8 cellular contexts compared by ENCODE assay signal in the genomic region with DNA sequence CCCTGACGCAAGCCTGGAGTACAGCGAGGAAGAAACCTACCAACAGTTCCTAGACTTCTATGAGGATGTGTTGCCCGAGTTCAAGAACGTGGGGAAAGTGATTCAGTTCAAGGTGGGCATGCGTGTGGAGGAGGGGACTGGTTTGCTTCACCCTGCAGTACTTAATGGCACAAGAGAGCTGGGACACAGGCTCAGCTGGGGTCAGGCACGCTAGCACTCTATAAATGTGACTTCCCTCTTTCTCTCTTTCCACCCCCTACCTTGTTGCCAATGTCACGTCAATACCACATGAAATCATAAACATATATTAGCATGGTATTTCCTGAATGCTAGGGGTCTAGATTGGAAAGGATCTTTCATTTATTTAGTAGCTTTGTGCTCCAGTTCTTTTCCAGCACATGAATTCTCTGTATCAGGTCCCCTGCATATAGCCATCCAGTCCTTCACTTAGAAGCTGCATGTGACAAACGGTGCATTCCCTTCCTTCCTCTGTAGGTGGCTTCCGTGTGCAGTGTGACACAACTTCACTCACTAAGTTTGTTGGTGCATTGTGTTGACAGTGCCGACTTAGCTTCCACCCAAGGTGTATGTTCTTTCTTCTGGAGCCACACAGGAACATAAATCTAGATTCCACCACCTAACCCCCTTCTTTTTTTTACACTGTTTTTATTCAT. TPM values are rescaled to one million over a fixed set of nuclear protein-coding genes. Genes with fewer than 3 reads are reported as not detected.
A peak's percentile ranks its signal among the peaks of the same experiment; 100 is the strongest.
DNase-seq lines count a peak whose midpoint lies in the region; ATAC-seq and TF ChIP-seq lines count a peak whose summit lies in the region.

No MANE protein-coding gene starts in this region.

- H3K4me3 ChIP-seq in heart left ventricle (no peak overlapping the region), OCI-LY7 (ENCODE audit: low read depth, low read length, poor library complexity, severe bottlenecking) (no peak overlapping the region), choroid plexus epithelial cell (ENCODE audit: low read depth, low read length) (no peak overlapping the region)

- no peak overlapping the region for H2AFZ ChIP-seq in OCI-LY7 (ENCODE audit: low read length)

- peak overlapping the region in 1 of 12 donors; percentile 5 for H3K27ac ChIP-seq in heart left ventricle
- H3K27ac ChIP-seq in OCI-LY7 (ENCODE audit: low read depth, low read length, poor library complexity, severe bottlenecking): no peak overlapping the region

- peaks cover 11% of the 10 kb centered on the region for H3K36me3 Mint-ChIP-seq in natural killer cell

- no peaks in the 10 kb centered on the region for H4K20me1 ChIP-seq in OCI-LY7 (ENCODE audit: insufficient read depth, low read length)

- H3K4me1 Mint-ChIP-seq in natural killer cell: peaks cover 22 to 27% of the 10 kb centered on the region in 2 donors

- WGBS in heart left ventricle, 4 donors: 69 to 82% (median 74%) methylated on average over 10 of the region's 10 CpGs

- H3K36me3 ChIP-seq in heart left ventricle (peaks cover 0 to 100% (median 75%) of the 10 kb centered on the region in 9 donors), OCI-LY7 (ENCODE audit: insufficient read depth, low read length) (peaks cover 65% of the 10 kb centered on the region)

- POLR2A ChIA-PET in OCI-LY7 (lab: Charles Lee): interaction anchor here (0.6 kb wide), 2 partner anchors 10 to 16 kb away, joined by 3 read pairs; no protein-coding TSS in a partner anchor

- intact Hi-C loops in heart left ventricle (cut with DNase I): no loop called here
- intact Hi-C loops in Right ventricle myocardium inferior (cut with DNase I): no loop called here
- intact Hi-C loops in OCI-LY7 (cut with micrococcal nuclease; ENCODE audit: unreplicated experiment): loop anchor here (10.0 kb wide), 1 partner anchor 159 kb away; no protein-coding TSS in a partner anchor
- intact Hi-C loops in natural killer cell (cut with micrococcal nuclease): loop anchor here (2.0 kb wide), 1 partner anchor 39 kb away; the partner anchor contains the start of gene AP1S2

- no peak for TF ChIP-seq POLR2A in heart left ventricle (IDR thresholded peaks at IDR 0.05)

- BruUV-seq in OCI-LY7 (replicated peaks; lab: Mats Ljungman, UMichigan): no TSS peak

- CTCF ChIA-PET in OCI-LY7 (lab: Charles Lee; ENCODE audit: unreplicated experiment): no interaction called here

- H3K27me3 ChIP-seq in heart left ventricle: no peaks in the 10 kb centered on the region

- no peaks in the 10 kb centered on the region for H3K9me2 ChIP-seq in OCI-LY7 (ENCODE audit: insufficient read depth, low read length)

- H3K4me2 ChIP-seq in OCI-LY7 (ENCODE audit: low read length): no peak overlapping the region

- TF ChIP-seq CTCF in heart left ventricle (IDR thresholded peaks at IDR 0.05) (peak in 7 of 12 donors; percentile 15 to 40 (median 28)), OCI-LY7 (conservative IDR thresholded peaks at IDR 0.05; ENCODE audit: low read length) (peak; percentile 49; the same call in 1 of the 2 replicates), choroid plexus epithelial cell (conservative IDR thresholded peaks at IDR 0.05; ENCODE audit: low read depth, low read length) (peak; percentile 29), natural killer cell (IDR thresholded peaks at IDR 0.05) (no peak)

- peak overlapping the region; percentile 35 for H3K4me3 Mint-ChIP-seq in natural killer cell

- no peaks in the 10 kb centered on the region for H3K9me3 Mint-ChIP-seq in natural killer cell

- H3K27me3 Mint-ChIP-seq in natural killer cell (ENCODE audit: low read depth in 2 of 2): no peaks in the 10 kb centered on the region

- no peaks in the 10 kb centered on the region for H3K79me2 ChIP-seq in OCI-LY7 (ENCODE audit: insufficient read depth, low read depth, low read length)

- DNase-seq in heart left ventricle (peak in 1 of 5 donors; percentile 18), Right ventricle myocardium inferior (ENCODE audit: missing footprints) (no peak), OCI-LY7 (ENCODE audit: low spot score) (peak; percentile 31), choroid plexus epithelial cell (ENCODE audit: low read depth) (peak; percentile 39), natural killer cell (no peak), HuH-7.5 (ENCODE audit: low spot score) (no peak)

- ATAC-seq in heart left ventricle (peak in 3 of 4 donors; percentile 79 to 81 (median 79)), Right ventricle myocardium inferior (no peak), HG02610 (IDR thresholded peaks at IDR 0.05; ENCODE audit: unreplicated experiment) (peak; percentile 86), natural killer cell (peak; percentile 56 to 66 (median 65)), HG02970 (IDR thresholded peaks at IDR 0.05; ENCODE audit: low FRiP score, unreplicated experiment) (no peak)

- H3K27ac Mint-ChIP-seq in natural killer cell: peak overlapping the region; percentile 40 to 57

- H3K4me1 ChIP-seq in heart left ventricle (peaks cover 0 to 16% (median 0%) of the 10 kb centered on the region in 12 donors), OCI-LY7 (ENCODE audit: insufficient read depth, low read length, poor library complexity, severe bottlenecking) (no peaks in the 10 kb centered on the region)

- H3K9me3 ChIP-seq in heart left ventricle (no peaks in the 10 kb centered on the region), OCI-LY7 (ENCODE audit: low read length) (no peaks in the 10 kb centered on the region)

RNA-seq across cellular contexts. Expression of gene ZRSR2, which starts 25.6 kb away (rescaled TPM):
- total RNA-seq in heart left ventricle (10 to 100 TPM in 2 of 9 donors, 1 to 10 TPM in 7; 3.1 to 11.1 (median 7.5) TPM), Right ventricle myocardium inferior (6.8 TPM), OCI-LY7 (2022) (13.7 and 14.0 TPM in 2 replicates), natural killer cell (10 to 100 TPM; 21.7 to 44.2 (median 28.2) TPM)
- 10 to 100 TPM in 1 of 2 donors, 1 to 10 TPM in 1; 9.4 to 18.9 TPM for polyA plus RNA-seq in heart left ventricle
- total RNA-seq in OCI-LY7 (2014; rRNA removed; shearing (Covaris generic)): 6.2 and 6.5 TPM in 2 replicates

RNA-seq across cellular contexts. Expression of gene AP1S2, which starts 38.7 kb away (rescaled TPM):
- 100 to 1,000 TPM; 128 to 267 (median 138) TPM for total RNA-seq in heart left ventricle
- polyA plus RNA-seq in heart left ventricle: 10 to 100 TPM; 67.4 to 89.8 TPM
- total RNA-seq in Right ventricle myocardium inferior: 154 TPM
- total RNA-seq in OCI-LY7 (2014; rRNA removed; shearing (Covaris generic)): 40.2 and 47.0 TPM in 2 replicates
- total RNA-seq in OCI-LY7 (2022): 42.7 and 49.5 TPM in 2 replicates
- total RNA-seq in natural killer cell: 10 to 100 TPM; 21.0 to 30.8 (median 25.9) TPM

Comparison
In these comparisons a context has a peak if more than half of its experiments do, and no peak if none do; other contexts are left out.
1. ATAC-seq: peak in heart left ventricle (3 of 4), HG02610 (single experiment) and natural killer cell (3 of 3); none in Right ventricle myocardium inferior (single experiment) and HG02970 (single experiment).
2. DNase-seq: peak in OCI-LY7 (single experiment) and choroid plexus epithelial cell (single experiment); none in Right ventricle myocardium inferior (single experiment), natural killer cell (single experiment) and HuH-7.5 (single experiment).
3. intact Hi-C loops: an anchor here in OCI-LY7 (10.0 kb wide) and natural killer cell (2.0 kb wide); none called in heart left ventricle and Right ventricle myocardium inferior.